Comparison of ENCODE assay signal across 28 cellular contexts in genomic region chr16:2942045-2942444, GRCh38.
"Had no signal": no experiment of that assay in that cellular context is flagged by ENCODE, and none has a peak within 500 bp of the region (broad histone marks: within the 10 kb centered on the region; RNA-seq: fewer than 3 reads in every experiment).

No MANE protein-coding gene starts in this region.

- H3K36me3 ChIP-seq: neural progenitor cell, ovary had no signal

- H3K27ac Mint-ChIP-seq: natural killer cell; nephron; neural progenitor cell; progenitor cell of endocrine pancreas; stimulated activated memory B cell treated with anti-CD40 and anti-IgM and Interleukin-4, amounts not matched to agents 10 μg/mL and 1 μg/mL and 100 μg/mL, for 72 hours; stimulated activated naive CD8-positive, alpha-beta T cell treated with anti-CD3 and anti-CD28 coated beads, Interleukin-15, Interleukin-2, amounts not matched to agents 100 ng/mL and 50 ng/mL, for 24 hours had no signal

- H3K4me3 ChIP-seq: neural progenitor cell, ovary, psoas muscle, right lobe of liver, sigmoid colon, stomach, thoracic aorta, thyroid gland, tibial nerve, upper lobe of left lung, vagina had no signal

- H3K9me3 ChIP-seq: ovary, psoas muscle, right lobe of liver, sigmoid colon, stomach, thoracic aorta, thyroid gland, tibial nerve, upper lobe of left lung, vagina had no signal

- H3K27me3 ChIP-seq: neural progenitor cell, ovary, right lobe of liver, sigmoid colon, stomach, thyroid gland, tibial nerve, upper lobe of left lung, vagina had no signal

- H3K79me2 ChIP-seq: parathyroid adenoma had no signal

- DNase-seq: natural killer cell; occipital lobe; ovary; posterior cingulate gyrus; psoas muscle; right cardiac atrium; right lobe of liver; sigmoid colon; small intestine; stimulated activated CD4-positive, alpha-beta T cell treated with anti-CD3 and anti-CD28 coated beads, Interleukin-15, amount 100 ng/mL, for 24 hours; stimulated activated CD4-positive, alpha-beta T cell treated with anti-CD3 and anti-CD28 coated beads, Interleukin-2, amount 100 ng/mL, for 24 hours; stimulated activated CD4-positive, alpha-beta T cell treated with anti-CD3 and anti-CD28 coated beads, Interleukin-4, amount 100 ng/mL, for 1 hour; stimulated activated CD4-positive, alpha-beta T cell treated with anti-CD3 and anti-CD28 coated beads, Interleukin-4, amount 100 ng/mL, for 4 hours; stimulated activated CD8-positive, alpha-beta memory T cell treated with anti-CD3 and anti-CD28 coated beads, Interleukin-4, amount 100 ng/mL, for 48 hours; stimulated activated naive CD4-positive, alpha-beta T cell treated with Interleukin-2 at 50 U/mL for 16 hours; stomach; thyroid gland; trophoblast cell; upper lobe of left lung had no signal

- H3K9ac ChIP-seq: neural progenitor cell, parathyroid adenoma had no signal

- H3K27me3 Mint-ChIP-seq: progenitor cell of endocrine pancreas; stimulated activated memory B cell treated with anti-CD40 and anti-IgM and Interleukin-4, amounts not matched to agents 10 μg/mL and 1 μg/mL and 100 μg/mL, for 72 hours; stimulated activated naive CD8-positive, alpha-beta T cell treated with anti-CD3 and anti-CD28 coated beads, Interleukin-15, Interleukin-2, amounts not matched to agents 100 ng/mL and 50 ng/mL, for 24 hours had no signal

- ATAC-seq: natural killer cell; right cardiac atrium; right lobe of liver; stimulated activated memory B cell treated with anti-CD40 and anti-IgM and Interleukin-4, amounts not matched to agents 10 μg/mL and 1 μg/mL and 100 μg/mL, for 72 hours had no signal

- H2AFZ ChIP-seq: neural progenitor cell, parathyroid adenoma had no signal

- H3K9me3 Mint-ChIP-seq: natural killer cell; nephron; neural progenitor cell; stimulated activated memory B cell treated with anti-CD40 and anti-IgM and Interleukin-4, amounts not matched to agents 10 μg/mL and 1 μg/mL and 100 μg/mL, for 72 hours; stimulated activated naive CD8-positive, alpha-beta T cell treated with anti-CD3 and anti-CD28 coated beads, Interleukin-15, Interleukin-2, amounts not matched to agents 100 ng/mL and 50 ng/mL, for 24 hours had no signal

- H3K27ac ChIP-seq: neural progenitor cell, ovary, parathyroid adenoma, psoas muscle, right lobe of liver, sigmoid colon, stomach, thoracic aorta, thyroid gland, tibial nerve, upper lobe of left lung, vagina had no signal

- H3K4me3 Mint-ChIP-seq: natural killer cell; nephron; neural progenitor cell; stimulated activated memory B cell treated with anti-CD40 and anti-IgM and Interleukin-4, amounts not matched to agents 10 μg/mL and 1 μg/mL and 100 μg/mL, for 72 hours; stimulated activated naive CD8-positive, alpha-beta T cell treated with anti-CD3 and anti-CD28 coated beads, Interleukin-15, Interleukin-2, amounts not matched to agents 100 ng/mL and 50 ng/mL, for 24 hours had no signal

- H3K36me3 Mint-ChIP-seq: natural killer cell had no signal

- H3K4me2 ChIP-seq: neural progenitor cell had no signal

- H3K4me1 Mint-ChIP-seq: natural killer cell, nephron, neural progenitor cell had no signal

- H3K4me1 ChIP-seq: neural progenitor cell, parathyroid adenoma, psoas muscle, right lobe of liver, sigmoid colon, stomach, thyroid gland, tibial nerve, upper lobe of left lung, vagina had no signal
